8 cellular contexts compared by ENCODE assay signal in genomic region chr7:26667514-26668133, GRCh38.
DNase-seq lines count a peak whose midpoint lies in the region; ATAC-seq lines count a peak whose summit lies in the region.

No MANE protein-coding gene starts in this region.

- no peak overlapping the region for H3K4me3 Mint-ChIP-seq in memory B cell
- no peak overlapping the region for H3K4me3 Mint-ChIP-seq in stimulated activated memory B cell treated with anti-CD40 and anti-IgM and Interleukin-4, amounts not matched to agents 10 μg/mL and 1 μg/mL and 100 μg/mL, for 72 hours

- peak; percentile 50 for ATAC-seq in memory B cell (ENCODE audit: low read depth)
- peak; percentile 24 for ATAC-seq in stimulated activated memory B cell treated with anti-CD40 and anti-IgM and Interleukin-4, amounts not matched to agents 10 μg/mL and 1 μg/mL and 100 μg/mL, for 72 hours
- no peak for ATAC-seq in GM21423 (IDR thresholded peaks at IDR 0.05; ENCODE audit: unreplicated experiment)

- no peak overlapping the region for H3K27ac Mint-ChIP-seq in memory B cell
- no peak overlapping the region for H3K27ac Mint-ChIP-seq in stimulated activated memory B cell treated with anti-CD40 and anti-IgM and Interleukin-4, amounts not matched to agents 10 μg/mL and 1 μg/mL and 100 μg/mL, for 72 hours

- no peak overlapping the region for H3K9ac ChIP-seq in endocrine pancreas (ENCODE audit: control insufficient read depth, insufficient read depth, low read length)

- peaks cover 8% of the 10 kb centered on the region for H3K4me1 Mint-ChIP-seq in memory B cell
- peaks cover 7% of the 10 kb centered on the region for H3K4me1 Mint-ChIP-seq in stimulated activated memory B cell treated with anti-CD40 and anti-IgM and Interleukin-4, amounts not matched to agents 10 μg/mL and 1 μg/mL and 100 μg/mL, for 72 hours

- H3K4me1 ChIP-seq in endocrine pancreas (ENCODE audit: control insufficient read depth, insufficient read depth, low read length), result no peaks in the 10 kb centered on the region

- no peaks in the 10 kb centered on the region for H3K27me3 Mint-ChIP-seq in memory B cell
- no peaks in the 10 kb centered on the region for H3K27me3 Mint-ChIP-seq in stimulated activated memory B cell treated with anti-CD40 and anti-IgM and Interleukin-4, amounts not matched to agents 10 μg/mL and 1 μg/mL and 100 μg/mL, for 72 hours

- DNase-seq in G401 (ENCODE audit: low spot score), result peak; percentile 99
- DNase-seq in HPDE6-E6E7 (ENCODE audit: extremely low spot score), result peak; percentile 39
- peak; percentile 99 for DNase-seq in NCI-H69 (lab: John Stamatoyannopoulos, UW)
- peak; percentile 34 for DNase-seq in activated CD4-positive, alpha-beta T cell treated with anti-CD3 and anti-CD28 coated beads, Interleukin-2, amount 50 U/mL, for 1 hour
- DNase-seq in memory B cell (ENCODE audit: low spot score in 2 of 2), result peak; percentile 38 to 44

- H3K4me3 ChIP-seq in endocrine pancreas (ENCODE audit: control insufficient read depth, insufficient read depth, low read length), result peak overlapping the region; percentile 53

- H3K27me3 ChIP-seq in endocrine pancreas (ENCODE audit: control insufficient read depth, insufficient read depth, low read length), result no peaks in the 10 kb centered on the region

- no peaks in the 10 kb centered on the region for H3K9me3 ChIP-seq in endocrine pancreas (ENCODE audit: control insufficient read depth, low read length)

- peaks cover 3% of the 10 kb centered on the region for H3K36me3 Mint-ChIP-seq in memory B cell
- H3K36me3 Mint-ChIP-seq in stimulated activated memory B cell treated with anti-CD40 and anti-IgM and Interleukin-4, amounts not matched to agents 10 μg/mL and 1 μg/mL and 100 μg/mL, for 72 hours, result peaks cover 5% of the 10 kb centered on the region

- no peaks in the 10 kb centered on the region for H3K36me3 ChIP-seq in endocrine pancreas (ENCODE audit: control insufficient read depth, insufficient read depth, low read length)

- no peaks in the 10 kb centered on the region for H3K9me3 Mint-ChIP-seq in memory B cell
- H3K9me3 Mint-ChIP-seq in stimulated activated memory B cell treated with anti-CD40 and anti-IgM and Interleukin-4, amounts not matched to agents 10 μg/mL and 1 μg/mL and 100 μg/mL, for 72 hours, result no peaks in the 10 kb centered on the region

- in situ Hi-C loops in G401 (cut with HindIII; ENCODE audit: low sequenced_read_pairs), result no loop called here

Comparison
In these comparisons a context has a peak if more than half of its experiments do, and no peak if none do; other contexts are left out.
1. DNase-seq: peak in every context shown above with its lines; median percentile 99 in G401; 99 in NCI-H69; 41 in memory B cell; 39 in HPDE6-E6E7; 34 in activated CD4-positive, alpha-beta T cell treated with anti-CD3 and anti-CD28 coated beads, Interleukin-2, amount 50 U/mL, for 1 hour.